ENCODE assay signal across 10 cellular contexts in the genomic region with DNA sequence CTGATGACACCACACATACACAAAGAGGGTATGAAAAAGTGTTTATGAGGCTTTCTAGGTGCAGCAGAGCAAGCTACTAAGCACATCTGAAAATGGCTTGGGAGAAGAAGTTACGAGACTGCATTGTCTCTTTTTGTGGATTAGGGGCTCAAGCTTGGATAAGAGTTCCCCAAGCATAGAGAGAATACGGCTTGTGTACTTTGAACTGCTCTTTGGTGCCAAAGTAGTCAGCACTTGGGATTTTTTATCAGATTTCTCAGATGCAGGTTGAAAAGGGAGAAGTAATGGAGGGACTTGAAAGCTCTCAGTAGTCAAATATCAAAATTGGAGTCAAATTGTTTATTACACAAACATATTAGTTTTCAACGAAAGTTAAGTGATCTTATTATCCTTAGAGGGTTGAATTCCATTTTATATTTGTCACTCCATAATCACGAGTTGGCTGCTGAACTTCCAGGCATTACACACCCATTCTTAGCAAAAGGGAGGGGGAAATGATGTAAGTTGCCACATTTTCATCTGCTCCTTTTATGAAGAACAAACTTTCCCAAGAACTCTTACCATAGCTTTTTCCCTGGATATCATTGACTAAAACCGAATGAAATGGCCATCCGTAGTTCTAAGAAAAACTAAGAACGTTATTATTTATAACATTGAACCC.
"Had no signal": no experiment of that assay in that cellular context is flagged by ENCODE, and none has a peak within 500 bp of the region (broad histone marks: within the 10 kb centered on the region; RNA-seq: fewer than 3 reads in every experiment).

No MANE protein-coding gene starts in this region.

- H3K4me1 ChIP-seq: right atrium auricular region, SJSA1, transverse colon had no signal

- H3K36me3 Mint-ChIP-seq: activated naive CD8-positive, alpha-beta T cell; immature natural killer cell; naive B cell; stimulated activated memory B cell treated with anti-CD40 and anti-IgM and Interleukin-4, amounts not matched to agents 10 μg/mL and 1 μg/mL and 100 μg/mL, for 72 hours had no signal

- H3K27me3 Mint-ChIP-seq: activated naive CD8-positive, alpha-beta T cell; naive B cell; stimulated activated memory B cell treated with anti-CD40 and anti-IgM and Interleukin-4, amounts not matched to agents 10 μg/mL and 1 μg/mL and 100 μg/mL, for 72 hours had no signal

- H3K4me3 ChIP-seq: right atrium auricular region, SJSA1, transverse colon had no signal

- DNase-seq: activated gamma-delta T cell, anterior cingulate cortex, immature natural killer cell, naive B cell, transverse colon had no signal

- ATAC-seq: activated CD4-positive, CD25-positive, alpha-beta regulatory T cell treated with anti-CD3 and anti-CD28 coated beads, Interleukin-2, amount 50 U/mL, for 24 hours; stimulated activated memory B cell treated with anti-CD40 and anti-IgM and Interleukin-4, amounts not matched to agents 10 μg/mL and 1 μg/mL and 100 μg/mL, for 72 hours had no signal

- H3K9me3 ChIP-seq: SJSA1 had no signal

- H3K4me1 Mint-ChIP-seq: immature natural killer cell; naive B cell; stimulated activated memory B cell treated with anti-CD40 and anti-IgM and Interleukin-4, amounts not matched to agents 10 μg/mL and 1 μg/mL and 100 μg/mL, for 72 hours had no signal

- H3K36me3 ChIP-seq: right atrium auricular region, SJSA1, transverse colon had no signal

- H3K27ac ChIP-seq: right atrium auricular region, SJSA1, transverse colon had no signal

- H3K4me3 Mint-ChIP-seq: activated naive CD8-positive, alpha-beta T cell; immature natural killer cell; naive B cell; stimulated activated memory B cell treated with anti-CD40 and anti-IgM and Interleukin-4, amounts not matched to agents 10 μg/mL and 1 μg/mL and 100 μg/mL, for 72 hours had no signal

- H3K27me3 ChIP-seq: right atrium auricular region, SJSA1, transverse colon had no signal

- H3K27ac Mint-ChIP-seq: activated naive CD8-positive, alpha-beta T cell; immature natural killer cell; naive B cell; stimulated activated memory B cell treated with anti-CD40 and anti-IgM and Interleukin-4, amounts not matched to agents 10 μg/mL and 1 μg/mL and 100 μg/mL, for 72 hours had no signal
